26 cellular contexts compared by ENCODE assay signal in genomic region chr1:228792601-228793000, GRCh38. TPM values are rescaled to one million over a fixed set of nuclear protein-coding genes. Genes with fewer than 3 reads are reported as not detected.
DNase-seq lines count a peak whose midpoint lies in the region; ATAC-seq and TF ChIP-seq lines count a peak whose summit lies in the region.
"Had no signal": no experiment of that assay in that cellular context is flagged by ENCODE, and none has a peak within 500 bp of the region (broad histone marks: within the 10 kb centered on the region; RNA-seq: fewer than 3 reads in every experiment).

No MANE protein-coding gene starts in this region.

- DNase-seq in DMS53 (lab: John Stamatoyannopoulos, UW): peak; percentile 18
- no peak for DNase-seq in DMS53 treated with DMSO at 0.1 percent for 48 hours (lab: John Stamatoyannopoulos, UW; ENCODE audit: unreplicated experiment)
- DNase-seq in NCI-H1092 treated with DMSO at 0.1 percent for 48 hours (lab: John Stamatoyannopoulos, UW): peak; percentile 87
- peak; percentile 40 for DNase-seq in NCI-H2196 treated with DMSO at 0.1 percent for 48 hours (lab: John Stamatoyannopoulos, UW; ENCODE audit: unreplicated experiment)
- no peak for DNase-seq in left lung
- no peak for DNase-seq in NCI-H1694 (lab: John Stamatoyannopoulos, UW)
- DNase-seq: 8988T; activated CD4-positive, CD25-positive, alpha-beta regulatory T cell treated with anti-CD3 and anti-CD28 coated beads, Interleukin-2, amount 50 U/mL, for 72 hours; caudate nucleus; foreskin fibroblast; GF-D8; heart left ventricle; lower lobe of right lung; NCI-H2081; nucleus accumbens; OCI-M1; stimulated activated naive CD4-positive, alpha-beta T cell treated with Interleukin-2 at 50 U/mL for 16 hours; T-helper 17 cell; uterus had no signal

- intact Hi-C loops in left lung (cut with DNase I): no loop called here

- no peak overlapping the region for H3K4me3 ChIP-seq in left lung
- H3K4me3 ChIP-seq: HAP-1, heart left ventricle, lower lobe of right lung, SK-N-MC, uterus had no signal

- H3K36me3 ChIP-seq in left lung: no peaks in the 10 kb centered on the region
- H3K36me3 ChIP-seq: HAP-1, heart left ventricle, lower lobe of right lung, uterus had no signal

- no peak for TF ChIP-seq CTCF in left lung (IDR thresholded peaks at IDR 0.05)

- H3K27me3 ChIP-seq in left lung: no peaks in the 10 kb centered on the region
- H3K27me3 ChIP-seq: uterus had no signal

- H3K27ac ChIP-seq in left lung: no peak overlapping the region
- H3K27ac ChIP-seq: heart left ventricle, KMS-11, lower lobe of right lung, SK-N-MC, uterus had no signal

- ATAC-seq in left lung (peak; percentile 56), HG03571 (IDR thresholded peaks at IDR 0.05; ENCODE audit: unreplicated experiment) (no peak), GM21423 (IDR thresholded peaks at IDR 0.05; ENCODE audit: unreplicated experiment) (no peak)
- ATAC-seq: activated CD8-positive, alpha-beta T cell treated with anti-CD3 and anti-CD28 coated beads for 36 hours; esophagus mucosa; heart left ventricle had no signal

- H3K4me1 ChIP-seq in left lung: no peaks in the 10 kb centered on the region
- H3K4me1 ChIP-seq: HAP-1, uterus had no signal

- H3K9me3 ChIP-seq in left lung: no peaks in the 10 kb centered on the region
- H3K9me3 ChIP-seq: HAP-1, lower lobe of right lung, uterus had no signal

RNA-seq across cellular contexts. Expression of gene RHOU, which starts 57.3 kb away (rescaled TPM):
- 10 to 100 TPM; 18.1 to 18.7 TPM for total RNA-seq in left lung

Comparison
In these comparisons a context has a peak if more than half of its experiments do, and no peak if none do; other contexts are left out.
1. DNase-seq: peak in DMS53 (single experiment), NCI-H1092 treated with DMSO at 0.1 percent for 48 hours (single experiment) and NCI-H2196 treated with DMSO at 0.1 percent for 48 hours (single experiment); none in DMS53 treated with DMSO at 0.1 percent for 48 hours (single experiment), left lung (0 of 2) and NCI-H1694 (single experiment).